15 cellular contexts compared by ENCODE assay signal in genomic region chr11:86981777-86982540, GRCh38. TPM values are rescaled to one million over a fixed set of nuclear protein-coding genes. Genes with fewer than 3 reads are reported as not detected.
DNase-seq lines count a peak whose midpoint lies in the region; ATAC-seq, FAIRE-seq and TF ChIP-seq lines count a peak whose summit lies in the region.
"Had no signal": no experiment of that assay in that cellular context is flagged by ENCODE, and none has a peak within 500 bp of the region (broad histone marks: within the 10 kb centered on the region; RNA-seq: fewer than 3 reads in every experiment).

No MANE protein-coding gene starts in this region.

- no peaks in the 10 kb centered on the region for H3F3A ChIP-seq in neural progenitor cell (ENCODE audit: low read depth)

- H3K27ac Mint-ChIP-seq in neural progenitor cell: peak overlapping the region; percentile 48
- H3K27ac Mint-ChIP-seq: B cell; CD4-positive, alpha-beta T cell; HFFc6 had no signal

- H3K36me3 ChIP-seq in HepG2 (replicated peaks in 1 of 2; ENCODE audit: control insufficient read depth in 1 of 2, insufficient read depth in 2 of 2, low read length in 2 of 2) (no peaks in the 10 kb centered on the region), neural progenitor cell (no peaks in the 10 kb centered on the region), right atrium auricular region (no peaks in the 10 kb centered on the region)

- H3K4me1 Mint-ChIP-seq in neural progenitor cell: peaks cover 3% of the 10 kb centered on the region
- H3K4me1 Mint-ChIP-seq: B cell had no signal

- H3K27me3 ChIP-seq in HepG2 (ENCODE audit: control insufficient read depth in 1 of 2, insufficient read depth in 2 of 2, low read length in 2 of 2): no peaks in the 10 kb centered on the region
- no peaks in the 10 kb centered on the region for H3K27me3 ChIP-seq in neural progenitor cell
- no peaks in the 10 kb centered on the region for H3K27me3 ChIP-seq in right atrium auricular region

- no peaks in the 10 kb centered on the region for H3K36me3 Mint-ChIP-seq in neural progenitor cell

- TF ChIP-seq CTCF in RWPE1 (conservative IDR thresholded peaks at IDR 0.05; ENCODE audit: low read depth) (no peak), HepG2 (CRISPR knock-in tag; IDR thresholded peaks at IDR 0.05) (no peak), neural progenitor cell (IDR thresholded peaks at IDR 0.05) (no peak), right atrium auricular region (IDR thresholded peaks at IDR 0.05) (no peak)

- CTCF ChIA-PET in RWPE1 (lab: Yijun Ruan, JAX) (interaction anchor here (0.7 to 0.8 kb wide), 2 partner anchors 24 to 43 kb away, joined by 3 read pairs; no protein-coding TSS in a partner anchor), HepG2 (lab: Yijun Ruan, JAX; ENCODE audit: low intra/inter-chr PET ratio, low total read pairs) (no interaction called here)

- no peak for TF ChIP-seq RAD21 in HepG2 (CRISPR knock-in tag; IDR thresholded peaks at IDR 0.05)

- H4K20me1 ChIP-seq in HepG2 (ENCODE audit: insufficient read depth, low read length): no peaks in the 10 kb centered on the region
- no peaks in the 10 kb centered on the region for H4K20me1 ChIP-seq in neural progenitor cell (ENCODE audit: low read depth)

- in situ Hi-C loops in HepG2 (cut with HindIII; ENCODE audit: extremely low pct_ligation_motif_present, low pct_unique_long_range_greater_than_20kb): no loop called here

- no peak overlapping the region for H3K4me3 Mint-ChIP-seq in neural progenitor cell
- H3K4me3 Mint-ChIP-seq: B cell; CD4-positive, alpha-beta T cell; HFFc6 had no signal

- H3K27me3 Mint-ChIP-seq in neural progenitor cell (ENCODE audit: insufficient read depth, low read depth): peaks cover 4% of the 10 kb centered on the region

- H3K9ac ChIP-seq in HepG2 (ENCODE audit: insufficient read depth, low read depth, low read length) (no peak overlapping the region), neural progenitor cell (no peak overlapping the region)

- H3K79me2 ChIP-seq in HepG2 (ENCODE audit: insufficient read depth, low read length) (no peaks in the 10 kb centered on the region), neural progenitor cell (ENCODE audit: low read depth) (no peaks in the 10 kb centered on the region)

- DNase-seq in RWPE1 (ENCODE audit: low spot score) (no peak), HepG2 (ENCODE audit: low spot score) (no peak), neural progenitor cell (ENCODE audit: low spot score) (no peak), right atrium auricular region (ENCODE audit: low spot score) (no peak), NCI-H1048 (lab: John Stamatoyannopoulos, UW) (no peak), NCI-H748 (lab: John Stamatoyannopoulos, UW; ENCODE audit: unreplicated experiment) (no peak)
- DNase-seq: C1 segment of cervical spinal cord; Calu3; CD4-positive, alpha-beta T cell; DMS 273 treated with DMSO at 0.1 percent for 48 hours; HCEC 1CT; HFFc6 had no signal

- WGBS in HepG2 (ENCODE audit: low lambda C conversion rate): 45% methylated on average over 7 of the region's 7 CpGs

- no peaks in the 10 kb centered on the region for H3K9me3 Mint-ChIP-seq in neural progenitor cell
- H3K9me3 Mint-ChIP-seq: CD4-positive, alpha-beta T cell; HFFc6 had no signal

- TF ChIP-seq EP300 in HepG2 (IDR thresholded peaks at IDR 0.05; ENCODE audit: low read depth in 2 of 2, low read length in 2 of 2) (no peak), HepG2 (CRISPR knock-in tag; IDR thresholded peaks at IDR 0.05; ENCODE audit: borderline replicate concordance) (no peak)

- H2AFZ ChIP-seq in HepG2 (ENCODE audit: low read length) (no peak overlapping the region), neural progenitor cell (replicated peaks) (no peak overlapping the region)

- H3K4me2 ChIP-seq in HepG2 (ENCODE audit: low read depth, low read length) (peak overlapping the region; percentile 18), neural progenitor cell (no peak overlapping the region)

- POLR2A ChIA-PET in RWPE1 (lab: Yijun Ruan, JAX; ENCODE audit: low non-redundant PET) (no interaction called here), HepG2 (lab: Yijun Ruan, JAX) (interaction anchor here (1.0 to 3.0 kb wide), 5 partner anchors 18 to 56 kb away, joined by 3 to 16 read pairs (median 6); partner anchors contain the start of genes FZD4 and TMEM135)

- H3K9me3 ChIP-seq in HepG2 (ENCODE audit: low read length): no peaks in the 10 kb centered on the region
- H3K9me3 ChIP-seq in neural progenitor cell (ENCODE audit: low read depth): no peaks in the 10 kb centered on the region
- no peaks in the 10 kb centered on the region for H3K9me3 ChIP-seq in right atrium auricular region

- H3K4me3 ChIP-seq in HepG2 (replicated peaks in 1 of 3; ENCODE audit: insufficient read depth in 1 of 3, low read depth in 2 of 3, low read length in 3 of 3) (no peak overlapping the region), neural progenitor cell (no peak overlapping the region), right atrium auricular region (no peak overlapping the region)

- peaks cover 68% of the 10 kb centered on the region for H3K4me1 ChIP-seq in HepG2 (ENCODE audit: insufficient read depth, low read length)
- H3K4me1 ChIP-seq in neural progenitor cell: no peaks in the 10 kb centered on the region
- H3K4me1 ChIP-seq in right atrium auricular region: peaks cover 0 to 38% of the 10 kb centered on the region in 2 donors

- intact Hi-C loops in HepG2 (cut with micrococcal nuclease; ENCODE audit: unreplicated experiment): no loop called here

- H3K27ac ChIP-seq in RWPE1 (peak overlapping the region; percentile 33; the same call in 1 of the 2 replicates), HepG2 (ENCODE audit: extremely low read length, insufficient read depth, low read length) (peak overlapping the region; percentile 24), neural progenitor cell (no peak overlapping the region), right atrium auricular region (no peak overlapping the region)

- peak; percentile 26 for ATAC-seq in HepG2
- no peak for ATAC-seq in HG02571 (IDR thresholded peaks at IDR 0.05; ENCODE audit: unreplicated experiment)

- no TSS peak for BruUV-seq in HepG2 (replicated peaks; lab: Mats Ljungman, UMichigan)

- no peak for TF ChIP-seq POLR2A in HepG2 (IDR thresholded peaks at IDR 0.05; ENCODE audit: insufficient read depth in 1 of 2, low read depth in 2 of 2, low read length in 2 of 2)

- FAIRE-seq in HepG2 (lab: Jason Lieb, UNC): no peak
- FAIRE-seq: A204.1 had no signal

TF ChIP-seq in HepG2, 621 proteins besides CTCF, POLR2A, EP300 and RAD21 (continues in another document):
- TF ChIP-seq MAFF (IDR thresholded peaks at IDR 0.05; ENCODE audit: low read depth, low read length): peak; percentile 73
- peak; percentile 30; the same call in 1 of the 2 replicates for TF ChIP-seq POGZ (CRISPR knock-in tag; IDR thresholded peaks at IDR 0.05)

RNA-seq across cellular contexts. Expression of gene FZD4, which starts 26.8 kb away (rescaled TPM):
- total RNA-seq in HepG2 (2016; rRNA removed; fragmentation: Illumina TruSeq; extraction: Trizol): 34.7 and 46.5 TPM in 2 replicates
- 3.4 and 3.7 TPM in 2 replicates for total RNA-seq in HepG2 (2016; cell fraction: cytosol; rRNA removed; fragmentation: Illumina TruSeq; extraction: Trizol; ENCODE audit: low read depth)
- 36.7 and 46.5 TPM in 2 replicates for total RNA-seq in HepG2 (2016; cell fraction: insoluble cytoplasmic fraction; rRNA removed; fragmentation: Illumina TruSeq; extraction: Trizol)
- total RNA-seq in HepG2 (2016; cell fraction: membrane; rRNA removed; fragmentation: Illumina TruSeq; extraction: Trizol): 15.6 and 16.1 TPM in 2 replicates
- 57.2 and 60.7 TPM in 2 replicates for total RNA-seq in HepG2 (2016; cell fraction: nucleus; rRNA removed; fragmentation: Illumina TruSeq; extraction: Trizol)
- polyA plus RNA-seq in HepG2 (2011; rRNA removed): 49.1 and 70.4 TPM in 2 replicates
- polyA plus RNA-seq in HepG2 (2011; cell fraction: cytosol; rRNA removed): 41.6 and 43.4 TPM in 2 replicates
- 33.6 and 37.4 TPM in 2 replicates for polyA plus RNA-seq in HepG2 (2011; cell fraction: nucleus; rRNA removed)
- 22.8 and 29.0 TPM in 2 replicates for polyA plus RNA-seq in HepG2 (2012)
- 1.4 and 1.5 TPM in 2 replicates for polyA plus RNA-seq in HepG2 (2016; cell fraction: cytosol; fragmentation: Illumina TruSeq; extraction: Trizol; ENCODE audit: low read depth)
- 19.7 and 21.6 TPM in 2 replicates for polyA plus RNA-seq in HepG2 (2016; cell fraction: insoluble cytoplasmic fraction; fragmentation: Illumina TruSeq; extraction: Trizol; ENCODE audit: low read depth)
- polyA plus RNA-seq in HepG2 (2016; cell fraction: membrane; fragmentation: Illumina TruSeq; extraction: Trizol; ENCODE audit: low read depth): 4.3 and 4.6 TPM in 2 replicates
- polyA plus RNA-seq in HepG2 (2016; cell fraction: nucleus; fragmentation: Illumina TruSeq; extraction: Trizol; ENCODE audit: insufficient read depth, low read depth): 58.8 and 63.1 TPM in 2 replicates
- polyA minus RNA-seq in HepG2 (2011; rRNA and poly(A)+ RNA removed; ENCODE audit: low replicate concordance): 16.6 and 151 TPM in 2 replicates
- 66.3 and 82.1 TPM in 2 replicates for polyA minus RNA-seq in HepG2 (2011; cell fraction: cytosol; rRNA and poly(A)+ RNA removed)
- polyA minus RNA-seq in HepG2 (2011; cell fraction: nucleus; rRNA and poly(A)+ RNA removed): 43.3 and 46.9 TPM in 2 replicates
- 5.8 TPM in 2 replicates for total RNA-seq in neural progenitor cell (ENCODE audit: low replicate concordance)
- 10 to 100 TPM; 22.6 to 32.5 TPM for total RNA-seq in right atrium auricular region
- total RNA-seq: CD4-positive, alpha-beta T cell had no signal

RNA-seq across cellular contexts. Expression of gene TMEM135, which starts 55.8 kb away (rescaled TPM):
- total RNA-seq in HepG2 (2016; rRNA removed; fragmentation: Illumina TruSeq; extraction: Trizol) (88.9 and 137 TPM in 2 replicates), neural progenitor cell (ENCODE audit: low replicate concordance) (35.2 and 46.4 TPM in 2 replicates), right atrium auricular region (10 to 100 TPM; 12.2 to 13.0 TPM)
- 13.8 and 23.1 TPM in 2 replicates for total RNA-seq in HepG2 (2016; cell fraction: cytosol; rRNA removed; fragmentation: Illumina TruSeq; extraction: Trizol; ENCODE audit: low read depth)
- total RNA-seq in HepG2 (2016; cell fraction: insoluble cytoplasmic fraction; rRNA removed; fragmentation: Illumina TruSeq; extraction: Trizol): 89.3 and 110 TPM in 2 replicates
- 53.8 and 64.4 TPM in 2 replicates for total RNA-seq in HepG2 (2016; cell fraction: membrane; rRNA removed; fragmentation: Illumina TruSeq; extraction: Trizol)
- 114 and 120 TPM in 2 replicates for total RNA-seq in HepG2 (2016; cell fraction: nucleus; rRNA removed; fragmentation: Illumina TruSeq; extraction: Trizol)
- polyA plus RNA-seq in HepG2 (2011; rRNA removed): 29.8 and 36.6 TPM in 2 replicates
- polyA plus RNA-seq in HepG2 (2011; cell fraction: cytosol; rRNA removed): 22.7 and 40.1 TPM in 2 replicates
- 31.7 and 48.3 TPM in 2 replicates for polyA plus RNA-seq in HepG2 (2011; cell fraction: nucleus; rRNA removed)
- polyA plus RNA-seq in HepG2 (2012): 28.2 and 36.9 TPM in 2 replicates
- polyA plus RNA-seq in HepG2 (2016; cell fraction: cytosol; fragmentation: Illumina TruSeq; extraction: Trizol; ENCODE audit: low read depth): 4.8 and 5.5 TPM in 2 replicates
- polyA plus RNA-seq in HepG2 (2016; cell fraction: insoluble cytoplasmic fraction; fragmentation: Illumina TruSeq; extraction: Trizol; ENCODE audit: low read depth): 68.6 and 71.6 TPM in 2 replicates
- polyA plus RNA-seq in HepG2 (2016; cell fraction: membrane; fragmentation: Illumina TruSeq; extraction: Trizol; ENCODE audit: low read depth): 17.9 and 19.7 TPM in 2 replicates
- 49.6 and 80.2 TPM in 2 replicates for polyA plus RNA-seq in HepG2 (2016; cell fraction: nucleus; fragmentation: Illumina TruSeq; extraction: Trizol; ENCODE audit: insufficient read depth, low read depth)
- polyA minus RNA-seq in HepG2 (2011; rRNA and poly(A)+ RNA removed; ENCODE audit: low replicate concordance): 29.8 and 153 TPM in 2 replicates
- 48.6 and 52.1 TPM in 2 replicates for polyA minus RNA-seq in HepG2 (2011; cell fraction: cytosol; rRNA and poly(A)+ RNA removed)
- polyA minus RNA-seq in HepG2 (2011; cell fraction: nucleus; rRNA and poly(A)+ RNA removed): 145 and 211 TPM in 2 replicates

Comparison
In these comparisons a context has a peak if more than half of its experiments do, and no peak if none do; other contexts are left out.
1. H3K27ac ChIP-seq: peak in RWPE1 (single experiment) and HepG2 (single experiment); none in neural progenitor cell (single experiment) and right atrium auricular region (0 of 2).